In genomic region chr3:15331072-15331605, GRCh38 we compare ENCODE assay signal across 8 cellular contexts.
A peak's percentile ranks its signal among the peaks of the same experiment; 100 is the strongest.
DNase-seq lines count a peak whose midpoint lies in the region; ATAC-seq and TF ChIP-seq lines count a peak whose summit lies in the region.

No MANE protein-coding gene starts in this region.

- H3K36me3 ChIP-seq in RWPE2 (ENCODE audit: low read depth): no peaks in the 10 kb centered on the region
- no peaks in the 10 kb centered on the region for H3K36me3 ChIP-seq in rectal smooth muscle tissue (ENCODE audit: control insufficient read depth, insufficient read depth, low read length)

- H3K9ac ChIP-seq in rectal smooth muscle tissue (ENCODE audit: low read length): no peak overlapping the region

- no peaks in the 10 kb centered on the region for H3K27me3 ChIP-seq in RWPE2 (ENCODE audit: insufficient read depth, poor library complexity, severe bottlenecking)
- H3K27me3 ChIP-seq in rectal smooth muscle tissue (ENCODE audit: control insufficient read depth, insufficient read depth, low read length): no peaks in the 10 kb centered on the region

- H3K27ac ChIP-seq in RWPE2 (ENCODE audit: poor library complexity, severe bottlenecking): no peak overlapping the region
- peak overlapping the region; percentile 63 for H3K27ac ChIP-seq in rectal smooth muscle tissue (ENCODE audit: low read depth, low read length)

- DNase-seq in RWPE2 (ENCODE audit: low spot score): no peak
- no peak for DNase-seq in fibroblast of mammary gland (ENCODE audit: low read depth)
- no peak for DNase-seq in hypothalamus (lab: John Stamatoyannopoulos, UW)
- no peak for DNase-seq in DMS53 (lab: John Stamatoyannopoulos, UW)

- H3K4me3 ChIP-seq in GM08714 (ENCODE audit: low read length): peak overlapping the region; percentile 84
- peak overlapping the region; percentile 67 for H3K4me3 ChIP-seq in RWPE2 (ENCODE audit: severe bottlenecking)
- H3K4me3 ChIP-seq in fibroblast of mammary gland (ENCODE audit: control insufficient read depth, low read depth, low read length): peak overlapping the region; percentile 89
- peak overlapping the region; percentile 95 for H3K4me3 ChIP-seq in rectal smooth muscle tissue (ENCODE audit: low read length)

- no peaks in the 10 kb centered on the region for H3K9me3 ChIP-seq in RWPE2 (ENCODE audit: severe bottlenecking)

- ATAC-seq in RWPE2 (ENCODE audit: low read depth) (no peak), HG03039 (IDR thresholded peaks at IDR 0.05; ENCODE audit: unreplicated experiment) (no peak), HG03571 (IDR thresholded peaks at IDR 0.05; ENCODE audit: unreplicated experiment) (no peak)

- TF ChIP-seq CTCF in RWPE2 (IDR thresholded peaks at IDR 0.05; ENCODE audit: poor library complexity, severe bottlenecking): no peak
- TF ChIP-seq CTCF in fibroblast of mammary gland (conservative IDR thresholded peaks at IDR 0.05; ENCODE audit: control insufficient read depth, insufficient read depth, low read depth, low read length): no peak

- peaks cover 6% of the 10 kb centered on the region for H3K4me1 ChIP-seq in RWPE2 (ENCODE audit: insufficient read depth, poor library complexity, severe bottlenecking)
- no peaks in the 10 kb centered on the region for H3K4me1 ChIP-seq in rectal smooth muscle tissue (ENCODE audit: control insufficient read depth, insufficient read depth, low read length)
